ENCODE assay signal across 11 cellular contexts in genomic region chr11:126339073-126339865, GRCh38. TPM values are rescaled to one million over a fixed set of nuclear protein-coding genes. Genes with fewer than 3 reads are reported as not detected.
DNase-seq lines count a peak whose midpoint lies in the region; ATAC-seq and TF ChIP-seq lines count a peak whose summit lies in the region.
"Had no signal": no experiment of that assay in that cellular context is flagged by ENCODE, and none has a peak within 500 bp of the region (broad histone marks: within the 10 kb centered on the region; RNA-seq: fewer than 3 reads in every experiment).

No MANE protein-coding gene starts in this region.

- no peak overlapping the region for H3K23ac ChIP-seq in neuronal stem cell (ENCODE audit: low read depth, low read length, poor library complexity)

- peaks cover 57% of the 10 kb centered on the region for H3K4me1 Mint-ChIP-seq in chondrocyte (ENCODE audit: low read depth)
- H3K4me1 Mint-ChIP-seq in activated CD4-positive, alpha-beta memory T cell treated with anti-CD3 and anti-CD28 coated beads, Interleukin-2, amount 10 ng/mL, durations not matched to agents 7 days and 5 days, result peaks cover 29% of the 10 kb centered on the region

- no peak overlapping the region for H2AK5ac ChIP-seq in neuronal stem cell (ENCODE audit: low read depth, low read length)

- H3K36me3 ChIP-seq in HCT116 (ENCODE audit: control insufficient read depth in 1 of 2, insufficient read depth in 2 of 2, low read length in 2 of 2) (no peaks in the 10 kb centered on the region), neuronal stem cell (replicated peaks in 1 of 2; ENCODE audit: control insufficient read depth in 2 of 2, insufficient read depth in 2 of 2, low read length in 2 of 2) (peaks cover 7 to 56% of the 10 kb centered on the region in 2 donors)

- H2BK15ac ChIP-seq in neuronal stem cell (ENCODE audit: low read length), result no peak overlapping the region

- intact Hi-C loops in HCT116 (cut with micrococcal nuclease), result no loop called here

- no peak overlapping the region for H3K9ac ChIP-seq in HCT116 (ENCODE audit: low read length)
- H3K9ac ChIP-seq in neuronal stem cell (ENCODE audit: low read depth, low read length, poor library complexity), result no peak overlapping the region

- H3K27ac ChIP-seq in HCT116 (ENCODE audit: low read depth, low read length) (no peak overlapping the region), neuronal stem cell (replicated peaks; ENCODE audit: low read length) (no peak overlapping the region)
- H3K27ac ChIP-seq: C4-2B, HL-60 had no signal

- H3K79me1 ChIP-seq in neuronal stem cell (ENCODE audit: low read depth, low read length), result no peaks in the 10 kb centered on the region

- peak overlapping the region; percentile 20 for H3K18ac ChIP-seq in neuronal stem cell (ENCODE audit: low read length)

- no peaks in the 10 kb centered on the region for H3K79me2 ChIP-seq in HCT116 (ENCODE audit: insufficient read depth, low read length)

- H2BK5ac ChIP-seq in neuronal stem cell (ENCODE audit: low read length), result no peak overlapping the region

- H2AFZ ChIP-seq in HCT116 (ENCODE audit: low read depth, low read length, poor library complexity, severe bottlenecking), result no peak overlapping the region
- no peak overlapping the region for H2AFZ ChIP-seq in neuronal stem cell (ENCODE audit: low read length)

- peaks cover 4% of the 10 kb centered on the region for H3K36me3 Mint-ChIP-seq in chondrocyte (ENCODE audit: low read depth)
- peaks cover 44% of the 10 kb centered on the region for H3K36me3 Mint-ChIP-seq in activated CD4-positive, alpha-beta memory T cell treated with anti-CD3 and anti-CD28 coated beads, Interleukin-2, amount 10 ng/mL, durations not matched to agents 7 days and 5 days (ENCODE audit: low read depth)

- WGBS in neuronal stem cell (ENCODE audit: extremely low coverage in 2 of 2, insufficient read length in 2 of 2, insufficient replicate concordance in 1 of 2), 2 donors, result no CpG with 5 or more reads among the region's 15 CpGs

- H4K91ac ChIP-seq in neuronal stem cell (ENCODE audit: low read depth, low read length, poor library complexity), result no peak overlapping the region

- no peak for TF ChIP-seq POLR2A in HCT116 (IDR thresholded peaks at IDR 0.05; ENCODE audit: borderline replicate concordance, extremely low read depth, insufficient read depth, insufficient read length)

- H3K4me3 ChIP-seq in HCT116 (replicated peaks in 1 of 2; ENCODE audit: low read depth in 1 of 2, low read length in 2 of 2), result no peak overlapping the region
- H3K4me3 ChIP-seq in neuronal stem cell (ENCODE audit: low read length in 2 of 2), result no peak overlapping the region
- H3K4me3 ChIP-seq: skin epidermis had no signal

- no peak overlapping the region for H3K4me3 Mint-ChIP-seq in chondrocyte (ENCODE audit: unreplicated experiment)
- no peak overlapping the region for H3K4me3 Mint-ChIP-seq in activated CD4-positive, alpha-beta memory T cell treated with anti-CD3 and anti-CD28 coated beads, Interleukin-2, amount 10 ng/mL, durations not matched to agents 7 days and 5 days

- H3K4me2 ChIP-seq in HCT116 (ENCODE audit: low read length) (peak overlapping the region; percentile 36; the same call in 1 of the 2 replicates), neuronal stem cell (ENCODE audit: insufficient read depth, low read length, poor library complexity, severe bottlenecking) (no peak overlapping the region)

- H3K9me3 ChIP-seq in HCT116 (ENCODE audit: control insufficient read depth in 1 of 2, insufficient read depth in 1 of 2, low read depth in 1 of 2, low read length in 2 of 2), result no peaks in the 10 kb centered on the region
- H3K9me3 ChIP-seq in neuronal stem cell (replicated peaks in 1 of 2; ENCODE audit: control insufficient read depth in 2 of 2, insufficient read depth in 1 of 2, low read depth in 1 of 2, low read length in 2 of 2), result no peaks in the 10 kb centered on the region

- no peaks in the 10 kb centered on the region for H3K9me2 ChIP-seq in HCT116 (ENCODE audit: insufficient read depth)

- H3K9me3 Mint-ChIP-seq in chondrocyte (ENCODE audit: low read depth), result no peaks in the 10 kb centered on the region
- no peaks in the 10 kb centered on the region for H3K9me3 Mint-ChIP-seq in activated CD4-positive, alpha-beta memory T cell treated with anti-CD3 and anti-CD28 coated beads, Interleukin-2, amount 10 ng/mL, durations not matched to agents 7 days and 5 days

- H4K8ac ChIP-seq in neuronal stem cell (ENCODE audit: low read depth, low read length), result no peak overlapping the region

- BruUV-seq in HCT116 (replicated peaks; lab: Mats Ljungman, UMichigan), result no TSS peak

- POLR2A ChIA-PET in HCT116 (lab: Charles Lee), result no interaction called here
- POLR2A ChIA-PET in activated CD4-positive, alpha-beta memory T cell treated with anti-CD3 and anti-CD28 coated beads, Interleukin-2, amount 10 ng/mL, durations not matched to agents 7 days and 5 days (lab: Charles Lee), result no interaction called here

- no peak overlapping the region for H3K4ac ChIP-seq in neuronal stem cell (ENCODE audit: low read length)

- H3K27me3 Mint-ChIP-seq in chondrocyte (ENCODE audit: low read depth), result no peaks in the 10 kb centered on the region
- H3K27me3 Mint-ChIP-seq in activated CD4-positive, alpha-beta memory T cell treated with anti-CD3 and anti-CD28 coated beads, Interleukin-2, amount 10 ng/mL, durations not matched to agents 7 days and 5 days, result no peaks in the 10 kb centered on the region

- H3K4me1 ChIP-seq in HCT116 (ENCODE audit: control insufficient read depth in 1 of 2, insufficient read depth in 2 of 2, low read length in 2 of 2) (peaks cover 27 to 35% of the 10 kb centered on the region in 2 experiments), neuronal stem cell (ENCODE audit: control insufficient read depth in 2 of 2, insufficient read depth in 1 of 2, low read depth in 1 of 2, low read length in 2 of 2) (peaks cover 20 to 30% of the 10 kb centered on the region in 2 donors)

- TF ChIP-seq CTCF in HCT116 (IDR thresholded peaks at IDR 0.05 in 2 of 3, conservative IDR thresholded peaks at IDR 0.05 in 1 of 3; ENCODE audit: borderline replicate concordance in 1 of 3, insufficient read depth in 1 of 3, low read depth in 2 of 3, low read length in 2 of 3), result no peak
- no peak for TF ChIP-seq CTCF in chondrocyte (IDR thresholded peaks at IDR 0.05)

- ATAC-seq in HCT116, result no peak
- ATAC-seq: Panc1 had no signal

- H3K27ac Mint-ChIP-seq in chondrocyte (ENCODE audit: unreplicated experiment), result no peak overlapping the region
- no peak overlapping the region for H3K27ac Mint-ChIP-seq in activated CD4-positive, alpha-beta memory T cell treated with anti-CD3 and anti-CD28 coated beads, Interleukin-2, amount 10 ng/mL, durations not matched to agents 7 days and 5 days

- RAD21 ChIA-PET in HCT116 (lab: Charles Lee; ENCODE audit: low non-redundant PET in 1 of 2, low total read pairs in 2 of 2, uncharacterized antibody in 2 of 2, unreplicated experiment in 2 of 2), result no interaction called here

- H4K20me1 ChIP-seq in HCT116 (ENCODE audit: insufficient read depth), result no peaks in the 10 kb centered on the region

- no peak for TF ChIP-seq RAD21 in HCT116 (IDR thresholded peaks at IDR 0.05; ENCODE audit: low read depth)

- H2BK120ac ChIP-seq in neuronal stem cell (ENCODE audit: low read depth, low read length), result no peak overlapping the region

- H3K14ac ChIP-seq in neuronal stem cell (ENCODE audit: low read length), result no peak overlapping the region

- CTCF ChIA-PET in HCT116 (lab: Charles Lee), result no interaction called here
- CTCF ChIA-PET in activated CD4-positive, alpha-beta memory T cell treated with anti-CD3 and anti-CD28 coated beads, Interleukin-2, amount 10 ng/mL, durations not matched to agents 7 days and 5 days (lab: Charles Lee), result interaction anchor here (2.3 kb wide), 1 partner anchor 20 kb away, joined by 6 read pairs; no protein-coding TSS in a partner anchor

- H2BK12ac ChIP-seq in neuronal stem cell (ENCODE audit: low read length), result no peak overlapping the region

- no peak for DNase-seq in HCT116 (ENCODE audit: low read depth, low spot score)
- DNase-seq in chondrocyte (ENCODE audit: low spot score), result peak; percentile 56
- no peak for DNase-seq in neuronal stem cell (ENCODE audit: low spot score)
- no peak for DNase-seq in activated CD4-positive, alpha-beta memory T cell treated with anti-CD3 and anti-CD28 coated beads, Interleukin-2, amount 10 ng/mL, durations not matched to agents 7 days and 5 days
- DNase-seq in activated CD4-positive, CD25-positive, alpha-beta regulatory T cell (lab: John Stamatoyannopoulos, UW), result no peak
- DNase-seq in NCI-H1105 treated with DMSO at 0.1 percent for 48 hours (lab: John Stamatoyannopoulos, UW), result no peak
- DNase-seq: MM.1S had no signal

- H3K27me3 ChIP-seq in HCT116 (ENCODE audit: insufficient read depth, low read length) (no peaks in the 10 kb centered on the region), neuronal stem cell (ENCODE audit: control insufficient read depth in 3 of 3, insufficient read depth in 3 of 3, low read depth in 1 of 3, low read length in 3 of 3) (no peaks in the 10 kb centered on the region)

TF ChIP-seq in HCT116, 20 proteins besides CTCF, POLR2A, EP300 and RAD21 (continues in another document):
- TF ChIP-seq YY1 (IDR thresholded peaks at IDR 0.05; ENCODE audit: extremely low read depth, insufficient replicate concordance, low read depth, low read length) (no peak), POLR2AphosphoS5 (IDR thresholded peaks at IDR 0.05; ENCODE audit: low read depth, low read length) (no peak), MAX (IDR thresholded peaks at IDR 0.05) (no peak), FOSL1 (IDR thresholded peaks at IDR 0.05; ENCODE audit: low read depth) (no peak)

RNA-seq across cellular contexts. Expression of gene ST3GAL4, which starts 16.2 kb away (rescaled TPM):
- total RNA-seq in HCT116 (2021; ENCODE audit: unreplicated experiment) (13.1 TPM), chondrocyte (30.7 to 75.9 TPM (median 30.9 TPM) in 3 replicates)
- polyA plus RNA-seq in HCT116 (2012), result 13.6 and 14.7 TPM in 2 replicates
- polyA plus RNA-seq in neuronal stem cell (2013, experiment 1 of 2), result 12.7 TPM
- 11.2 TPM for polyA plus RNA-seq in neuronal stem cell (2013, experiment 2 of 2)
- total RNA-seq in activated CD4-positive, alpha-beta memory T cell treated with anti-CD3 and anti-CD28 coated beads, Interleukin-2, amount 10 ng/mL, durations not matched to agents 7 days and 5 days, result 1 to 10 TPM; 7.4 to 8.5 TPM

RNA-seq across cellular contexts. Expression of gene DCPS, which starts 35.4 kb away (rescaled TPM):
- total RNA-seq in HCT116 (2021; ENCODE audit: unreplicated experiment), result 25.6 TPM
- polyA plus RNA-seq in HCT116 (2012), result 32.0 and 34.0 TPM in 2 replicates
- 12.3 to 14.8 TPM (median 12.4 TPM) in 3 replicates for total RNA-seq in chondrocyte
- polyA plus RNA-seq in neuronal stem cell (2013, experiment 1 of 2), result 21.3 TPM
- 21.8 TPM for polyA plus RNA-seq in neuronal stem cell (2013, experiment 2 of 2)
- 10 to 100 TPM; 34.5 to 35.8 TPM for total RNA-seq in activated CD4-positive, alpha-beta memory T cell treated with anti-CD3 and anti-CD28 coated beads, Interleukin-2, amount 10 ng/mL, durations not matched to agents 7 days and 5 days

RNA-seq across cellular contexts. Expression of gene TIRAP, which starts 56.4 kb away (rescaled TPM):
- 10.8 TPM for total RNA-seq in HCT116 (2021; ENCODE audit: unreplicated experiment)
- 8.3 and 9.0 TPM in 2 replicates for polyA plus RNA-seq in HCT116 (2012)
- 8.6 to 10.0 TPM (median 9.8 TPM) in 3 replicates for total RNA-seq in chondrocyte
- polyA plus RNA-seq in neuronal stem cell (2013, experiment 1 of 2), result 4.2 TPM
- 4.2 TPM for polyA plus RNA-seq in neuronal stem cell (2013, experiment 2 of 2)
- total RNA-seq in activated CD4-positive, alpha-beta memory T cell treated with anti-CD3 and anti-CD28 coated beads, Interleukin-2, amount 10 ng/mL, durations not matched to agents 7 days and 5 days, result 10 to 100 TPM; 14.2 to 17.0 TPM
